18 cellular contexts compared by ENCODE assay signal in genomic region chr20:6715350-6716063, GRCh38. TPM values are rescaled to one million over a fixed set of nuclear protein-coding genes. Genes with fewer than 3 reads are reported as not detected.
DNase-seq lines count a peak whose midpoint lies in the region; ATAC-seq and TF ChIP-seq lines count a peak whose summit lies in the region.
"Had no signal": no experiment of that assay in that cellular context is flagged by ENCODE, and none has a peak within 500 bp of the region (broad histone marks: within the 10 kb centered on the region; RNA-seq: fewer than 3 reads in every experiment).

No MANE protein-coding gene starts in this region.

- H3K4ac ChIP-seq in mesendoderm (ENCODE audit: low read depth, low read length), result no peak overlapping the region

- H3K36me3 Mint-ChIP-seq in chondrocyte (ENCODE audit: low read depth) (no peaks in the 10 kb centered on the region), GM23338 (ENCODE audit: low read depth) (no peaks in the 10 kb centered on the region)
- H3K36me3 Mint-ChIP-seq: CD8-positive, alpha-beta memory T cell; IgD-negative memory B cell had no signal

- no peak for TF ChIP-seq CTCF in chondrocyte (IDR thresholded peaks at IDR 0.05)
- no peak for TF ChIP-seq CTCF in GM23338 (conservative IDR thresholded peaks at IDR 0.05; ENCODE audit: low read depth in 2 of 2)

- H2BK120ac ChIP-seq in mesendoderm (ENCODE audit: low read depth, low read length), result no peak overlapping the region

- H4K20me1 ChIP-seq in GM23338 (replicated peaks; ENCODE audit: insufficient read depth), result no peaks in the 10 kb centered on the region
- H4K20me1 ChIP-seq: BLaER1 had no signal

- no peak overlapping the region for H3K23ac ChIP-seq in mesendoderm (ENCODE audit: low read length)

- no peak overlapping the region for H3K27ac Mint-ChIP-seq in chondrocyte (ENCODE audit: unreplicated experiment)
- no peak overlapping the region for H3K27ac Mint-ChIP-seq in GM23338
- H3K27ac Mint-ChIP-seq: CD8-positive, alpha-beta memory T cell; IgD-negative memory B cell had no signal

- peaks cover 11% of the 10 kb centered on the region for H3K4me1 Mint-ChIP-seq in chondrocyte (ENCODE audit: low read depth)
- H3K4me1 Mint-ChIP-seq in GM23338, result peaks cover 5% of the 10 kb centered on the region; the same call in 2 of the 3 replicates
- H3K4me1 Mint-ChIP-seq: CD8-positive, alpha-beta memory T cell; IgD-negative memory B cell had no signal

- H3K36me3 ChIP-seq in mesendoderm (ENCODE audit: control insufficient read depth, insufficient read depth, low read length) (no peaks in the 10 kb centered on the region), GM23338 (ENCODE audit: insufficient read depth) (no peaks in the 10 kb centered on the region)
- H3K36me3 ChIP-seq: BLaER1, SJSA1 had no signal

- no CpG with 5 or more reads among the region's 7 CpGs for WGBS in mesendoderm (ENCODE audit: extremely low coverage, insufficient coverage, low lambda C conversion rate)

- no peaks in the 10 kb centered on the region for H3K27me3 Mint-ChIP-seq in chondrocyte (ENCODE audit: low read depth)
- peaks cover 2% of the 10 kb centered on the region for H3K27me3 Mint-ChIP-seq in GM23338 (ENCODE audit: insufficient read depth, low read depth, poor library complexity)
- H3K27me3 Mint-ChIP-seq: CD8-positive, alpha-beta memory T cell; IgD-negative memory B cell had no signal

- H3K27ac ChIP-seq in mesendoderm (ENCODE audit: low read depth, low read length) (no peak overlapping the region), GM23338 (ENCODE audit: low read depth) (no peak overlapping the region)
- H3K27ac ChIP-seq: BLaER1, RWPE1, SJSA1 had no signal

- H3K9me2 ChIP-seq in GM23338 (ENCODE audit: insufficient read depth), result peaks cover 7% of the 10 kb centered on the region

- no peak overlapping the region for H3K56ac ChIP-seq in mesendoderm (ENCODE audit: low read length)

- H3K4me3 ChIP-seq in mesendoderm (ENCODE audit: low read length), result no peak overlapping the region
- H3K4me3 ChIP-seq in GM23338, result no peak overlapping the region
- H3K4me3 ChIP-seq: BLaER1, SJSA1 had no signal

- no peak for ATAC-seq in GM23338

- no peak overlapping the region for H3K4me3 Mint-ChIP-seq in chondrocyte (ENCODE audit: unreplicated experiment)
- H3K4me3 Mint-ChIP-seq in GM23338, result no peak overlapping the region
- H3K4me3 Mint-ChIP-seq: CD8-positive, alpha-beta memory T cell; IgD-negative memory B cell had no signal

- peaks cover 2% of the 10 kb centered on the region for H3K4me1 ChIP-seq in mesendoderm (ENCODE audit: control insufficient read depth, low read depth, low read length)
- no peaks in the 10 kb centered on the region for H3K4me1 ChIP-seq in GM23338 (ENCODE audit: insufficient read depth)

- no peak overlapping the region for H2BK15ac ChIP-seq in mesendoderm (replicated peaks; ENCODE audit: low read depth)

- H3K4me2 ChIP-seq in mesendoderm (ENCODE audit: low read length), result no peak overlapping the region
- H3K4me2 ChIP-seq in GM23338, result no peak overlapping the region
- H3K4me2 ChIP-seq: BLaER1 had no signal

- H4K5ac ChIP-seq in mesendoderm (ENCODE audit: low read length), result no peak overlapping the region

- H2AFZ ChIP-seq in GM23338, result no peak overlapping the region; the same call in 1 of the 2 replicates

- H3K9ac ChIP-seq in mesendoderm (ENCODE audit: low read length), result no peak overlapping the region
- H3K9ac ChIP-seq: BLaER1 had no signal

- H3K9me3 Mint-ChIP-seq in chondrocyte (ENCODE audit: low read depth) (peaks cover 11% of the 10 kb centered on the region), GM23338 (peaks cover 5% of the 10 kb centered on the region; the same call in 2 of the 3 replicates)

- H3K79me2 ChIP-seq in mesendoderm (ENCODE audit: control insufficient read depth, insufficient read depth, low read length) (no peaks in the 10 kb centered on the region), GM23338 (replicated peaks; ENCODE audit: insufficient read depth) (no peaks in the 10 kb centered on the region)

- no peak overlapping the region for H3K18ac ChIP-seq in mesendoderm (ENCODE audit: low read length)

- H2BK5ac ChIP-seq in mesendoderm (ENCODE audit: low read length), result no peak overlapping the region

- DNase-seq in CD1c-positive myeloid dendritic cell (ENCODE audit: extremely low spot score) (peak; percentile 54), M059J (ENCODE audit: low read depth) (peak; percentile 56), dermis blood vessel endothelial cell (peak; percentile 5), mesendoderm (no peak), chondrocyte (ENCODE audit: low spot score) (no peak), GM23338 (ENCODE audit: low spot score) (no peak), T-helper 9 cell (no peak)
- DNase-seq in activated CD4-positive, alpha-beta T cell treated with anti-CD3 and anti-CD28 coated beads for 48 hours, result no peak
- DNase-seq: CD8-positive, alpha-beta memory T cell; Karpas-422; NCI-H1694 treated with DMSO at 0.1 percent for 48 hours; NCI-H510A; NCI-H774 had no signal

- H4K8ac ChIP-seq in mesendoderm (ENCODE audit: low read depth, low read length), result no peak overlapping the region

- H2AK5ac ChIP-seq in mesendoderm (ENCODE audit: low read length), result peak overlapping the region; percentile 16

- no peaks in the 10 kb centered on the region for H3F3A ChIP-seq in GM23338 (replicated peaks; ENCODE audit: low read depth)

- no peaks in the 10 kb centered on the region for H3K27me3 ChIP-seq in mesendoderm (ENCODE audit: insufficient read depth, low read length, poor library complexity)
- H3K27me3 ChIP-seq in GM23338 (ENCODE audit: insufficient read depth), result no peaks in the 10 kb centered on the region
- H3K27me3 ChIP-seq: BLaER1, SJSA1 had no signal

- no peaks in the 10 kb centered on the region for H3K79me1 ChIP-seq in mesendoderm (ENCODE audit: low read length)

TF ChIP-seq in GM23338, 12 proteins besides CTCF, POLR2A, EP300 and RAD21 (continues in another document):
- TF ChIP-seq NANOG (IDR thresholded peaks at IDR 0.05; ENCODE audit: borderline replicate concordance), result no peak
- no peak for TF ChIP-seq CREB1 (CRISPR knock-in tag; IDR thresholded peaks at IDR 0.05; ENCODE audit: low read depth)
- TF ChIP-seq EZH2phosphoT487 (IDR thresholded peaks at IDR 0.05; ENCODE audit: unreplicated experiment), result no peak
- TF ChIP-seq EZH2 (IDR thresholded peaks at IDR 0.05; ENCODE audit: low read depth, unreplicated experiment), result no peak
- no peak for TF ChIP-seq JUNB (IDR thresholded peaks at IDR 0.05; ENCODE audit: unreplicated experiment)
- TF ChIP-seq REST (IDR thresholded peaks at IDR 0.05; ENCODE audit: unreplicated experiment), result no peak
- TF ChIP-seq ZNF114 (CRISPR knock-in tag; IDR thresholded peaks at IDR 0.05), result no peak
- TF ChIP-seq ETS1 (IDR thresholded peaks at IDR 0.05), result no peak

RNA-seq across cellular contexts. Expression of gene BMP2, which starts 52.0 kb away (rescaled TPM):
- 4.1 and 6.6 TPM in 2 replicates for total RNA-seq in M059J (2014; rRNA removed; shearing (Covaris generic))
- 23.1 and 33.7 TPM in 2 replicates for total RNA-seq in dermis blood vessel endothelial cell
- 50.4 TPM for polyA plus RNA-seq in mesendoderm (2013, experiment 1 of 2)
- 47.1 TPM for polyA plus RNA-seq in mesendoderm (2013, experiment 2 of 2)
- total RNA-seq in chondrocyte, result 0.85 to 1.1 TPM (median 0.92 TPM) in 3 replicates
- 1.0 and 1.5 TPM in 2 replicates for total RNA-seq in GM23338 (2014; rRNA removed; shearing (Covaris generic))
- 0.73 and 0.92 TPM in 2 replicates for polyA plus RNA-seq in GM23338 (2016; fragmentation: Nextera tagmentation; extraction: Ambion mirVana)
- total RNA-seq: A673; CD8-positive, alpha-beta memory T cell had no signal
- polyA plus RNA-seq: CD8-positive, alpha-beta memory T cell; IgD-negative memory B cell had no signal

Comparison
In these comparisons a context has a peak if more than half of its experiments do, and no peak if none do; other contexts are left out.
1. DNase-seq: peak in CD1c-positive myeloid dendritic cell (single experiment), M059J (single experiment) and dermis blood vessel endothelial cell (single experiment); none in mesendoderm (single experiment), chondrocyte (single experiment), GM23338 (single experiment), T-helper 9 cell (single experiment) and activated CD4-positive, alpha-beta T cell treated with anti-CD3 and anti-CD28 coated beads for 48 hours (single experiment).